Comparison of ENCODE assay signal across 8 cellular contexts in the genomic region with DNA sequence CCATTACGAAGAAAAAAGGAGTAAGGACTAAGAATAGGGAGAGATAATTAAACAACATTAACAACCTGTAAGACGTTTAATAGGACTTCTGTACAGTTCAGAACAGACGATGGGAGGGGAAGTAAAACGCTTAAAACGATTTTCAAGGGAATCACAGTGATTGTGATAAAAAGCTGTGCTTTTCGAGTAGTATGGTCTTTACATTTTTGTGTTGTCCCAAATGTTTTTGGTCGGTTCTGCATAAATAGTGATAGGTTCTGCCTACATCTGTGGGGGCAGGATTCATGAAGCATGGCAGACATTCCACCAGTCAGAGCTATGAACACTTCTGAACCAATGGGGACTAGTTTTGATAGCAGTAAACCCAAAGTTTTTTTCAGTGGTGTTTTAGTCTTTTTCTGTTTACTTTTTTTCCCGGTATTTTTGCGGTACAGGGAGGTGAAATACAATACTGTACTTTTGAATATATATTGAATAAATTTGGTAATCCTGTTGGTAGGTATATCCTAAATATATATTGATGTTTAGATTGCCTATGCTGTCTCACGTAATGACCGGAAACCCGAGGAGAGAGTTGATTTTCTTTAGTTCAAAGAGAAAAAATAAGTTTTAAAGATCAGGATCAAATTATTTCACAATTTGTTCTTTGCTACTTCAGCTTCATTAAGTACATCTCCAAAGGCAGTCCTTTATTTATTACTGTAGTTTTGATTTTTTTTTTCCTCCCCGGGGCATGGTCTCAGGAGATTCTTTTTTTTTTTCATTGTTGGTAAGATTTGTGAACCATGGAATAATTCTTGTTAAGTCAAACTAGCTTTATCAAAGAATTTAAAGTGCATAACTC. TPM values are rescaled to one million over a fixed set of nuclear protein-coding genes. Genes with fewer than 3 reads are reported as not detected.
A peak's percentile ranks its signal among the peaks of the same experiment; 100 is the strongest.
DNase-seq lines count a peak whose midpoint lies in the region; ATAC-seq and TF ChIP-seq lines count a peak whose summit lies in the region.

No MANE protein-coding gene starts in this region.

- WGBS in ovary, 3 donors = 0 to 1% (median 0%) methylated on average over 13 of the region's 13 CpGs

- H3K79me2 ChIP-seq in ACC112 (ENCODE audit: control insufficient read depth, insufficient read depth, low read length, unreplicated experiment) = peaks cover 63% of the 10 kb centered on the region

- H3K36me3 Mint-ChIP-seq in activated CD8-positive, alpha-beta T cell treated with anti-CD3 and anti-CD28 coated beads, Interleukin-2, amount 10 ng/mL, durations not matched to agents 7 days and 5 days (ENCODE audit: low read depth) = peaks cover 14% of the 10 kb centered on the region

- intact Hi-C loops in ovary (cut with DNase I) = loop anchor here (5.0 to 10.0 kb wide), 2 partner anchors 215 to 217 kb away; partner anchors contain the start of gene SREK1 (in 4 of the 4)

- TF ChIP-seq EP300 in ovary (IDR thresholded peaks at IDR 0.05) = no peak

- H3K27me3 Mint-ChIP-seq in activated CD8-positive, alpha-beta T cell treated with anti-CD3 and anti-CD28 coated beads, Interleukin-2, amount 10 ng/mL, durations not matched to agents 7 days and 5 days (ENCODE audit: low read depth) = peaks cover 16% of the 10 kb centered on the region

- no peak for TF ChIP-seq POLR2A in ovary (IDR thresholded peaks at IDR 0.05)

- H3K4me3 Mint-ChIP-seq in activated CD8-positive, alpha-beta T cell treated with anti-CD3 and anti-CD28 coated beads, Interleukin-2, amount 10 ng/mL, durations not matched to agents 7 days and 5 days = peak overlapping the region; percentile 94

- in situ Hi-C loops in KBM-7 (cut with MboI; ENCODE audit: low pct_unique_long_range_greater_than_20kb, low sequenced_read_pairs) = no loop called here

- ATAC-seq in activated CD8-positive, alpha-beta T cell treated with anti-CD3 and anti-CD28 coated beads, Interleukin-2, amount 10 ng/mL, durations not matched to agents 7 days and 5 days = peak; percentile 38
- no peak for ATAC-seq in HG02571 (IDR thresholded peaks at IDR 0.05; ENCODE audit: unreplicated experiment)

- H3K4me1 Mint-ChIP-seq in activated CD8-positive, alpha-beta T cell treated with anti-CD3 and anti-CD28 coated beads, Interleukin-2, amount 10 ng/mL, durations not matched to agents 7 days and 5 days (ENCODE audit: low read depth) = peaks cover 31% of the 10 kb centered on the region

- no peaks in the 10 kb centered on the region for H3K27me3 ChIP-seq in ACC112 (ENCODE audit: insufficient read depth, low read length)
- H3K27me3 ChIP-seq in ovary = no peaks in the 10 kb centered on the region

- H3K9me3 Mint-ChIP-seq in activated CD8-positive, alpha-beta T cell treated with anti-CD3 and anti-CD28 coated beads, Interleukin-2, amount 10 ng/mL, durations not matched to agents 7 days and 5 days (ENCODE audit: insufficient read depth) = no peaks in the 10 kb centered on the region

- peak overlapping the region; percentile 89 for H3K27ac ChIP-seq in ACC112 (ENCODE audit: low read depth, low read length)
- H3K27ac ChIP-seq in ovary = peak overlapping the region in 1 of 2 donors; percentile 99

- peak; percentile 61 for DNase-seq in KBM-7
- peak; percentile 49 for DNase-seq in activated CD8-positive, alpha-beta T cell treated with anti-CD3 and anti-CD28 coated beads, Interleukin-2, amount 10 ng/mL, durations not matched to agents 7 days and 5 days
- peak; percentile 72 for DNase-seq in fibroblast of the aortic adventitia (ENCODE audit: low read depth)
- DNase-seq in ovary = no peak
- DNase-seq in NCI-H187 (lab: John Stamatoyannopoulos, UW) = no peak

- peaks cover 7% of the 10 kb centered on the region for H3K4me1 ChIP-seq in ACC112 (ENCODE audit: control insufficient read depth, insufficient read depth, low read length, unreplicated experiment)
- H3K4me1 ChIP-seq in ovary (ENCODE audit: insufficient read depth) = no peaks in the 10 kb centered on the region

- peak overlapping the region; percentile 95 for H3K27ac Mint-ChIP-seq in activated CD8-positive, alpha-beta T cell treated with anti-CD3 and anti-CD28 coated beads, Interleukin-2, amount 10 ng/mL, durations not matched to agents 7 days and 5 days

- H3K4me3 ChIP-seq in ACC112 (ENCODE audit: low read depth, low read length) (peak overlapping the region; percentile 93), GM12875 (ENCODE audit: low read depth, low read length) (peak overlapping the region; percentile 84), fibroblast of the aortic adventitia (ENCODE audit: low read depth, low read length) (peak overlapping the region; percentile 82), ovary (peak overlapping the region; percentile 62)

- CTCF ChIA-PET in activated CD8-positive, alpha-beta T cell treated with anti-CD3 and anti-CD28 coated beads, Interleukin-2, amount 10 ng/mL, durations not matched to agents 7 days and 5 days (lab: Charles Lee) = interaction anchor here (0.9 kb wide), 1 partner anchor 167 kb away, joined by 4 read pairs; no protein-coding TSS in a partner anchor

- TF ChIP-seq CTCF in GM12875 (IDR thresholded peaks at IDR 0.05; ENCODE audit: borderline replicate concordance, insufficient read depth, low read depth, low read length) (no peak), fibroblast of the aortic adventitia (IDR thresholded peaks at IDR 0.05; ENCODE audit: insufficient read depth, low read length) (no peak), ovary (IDR thresholded peaks at IDR 0.05) (no peak)

- H3K9me3 ChIP-seq in ovary = no peaks in the 10 kb centered on the region

- H2AFZ ChIP-seq in ACC112 (ENCODE audit: low read length, unreplicated experiment) = no peak overlapping the region

- POLR2A ChIA-PET in activated CD8-positive, alpha-beta T cell treated with anti-CD3 and anti-CD28 coated beads, Interleukin-2, amount 10 ng/mL, durations not matched to agents 7 days and 5 days (lab: Charles Lee) = interaction anchor here (0.6 to 3.5 kb wide), 4 partner anchors 167 to 365 kb away, joined by 3 to 18 read pairs (median 5); partner anchors contain the start of genes CENPK, NLN, SGTB and SREK1

- H3K36me3 ChIP-seq in ACC112 (ENCODE audit: insufficient read depth, low read length) (peaks cover 4% of the 10 kb centered on the region; the same call in 1 of the 2 replicates), ovary (no peaks in the 10 kb centered on the region)

RNA-seq across cellular contexts. Expression of gene ERBIN, which starts 1.3 kb away (rescaled TPM):
- 10 to 100 TPM; 44.8 to 46.9 TPM for total RNA-seq in activated CD8-positive, alpha-beta T cell treated with anti-CD3 and anti-CD28 coated beads, Interleukin-2, amount 10 ng/mL, durations not matched to agents 7 days and 5 days
- total RNA-seq in fibroblast of the aortic adventitia (ENCODE audit: low replicate concordance) (96.3 and 120 TPM in 2 replicates), ovary (10 to 100 TPM; 46.1 to 67.9 (median 63.2) TPM)
- polyA plus RNA-seq in ovary = 10 to 100 TPM; 20.2 to 31.0 TPM

Comparison
In these comparisons a context has a peak if more than half of its experiments do, and no peak if none do; other contexts are left out.
1. DNase-seq: peak in KBM-7 (single experiment), activated CD8-positive, alpha-beta T cell treated with anti-CD3 and anti-CD28 coated beads, Interleukin-2, amount 10 ng/mL, durations not matched to agents 7 days and 5 days (single experiment) and fibroblast of the aortic adventitia (single experiment); none in ovary (0 of 5) and NCI-H187 (0 of 2).
2. Peak in every context shown above with its lines, with median percentiles within 50 percentile points of each other: H3K4me3 ChIP-seq.